ENCODE assay signal across 23 cellular contexts in the genomic region with DNA sequence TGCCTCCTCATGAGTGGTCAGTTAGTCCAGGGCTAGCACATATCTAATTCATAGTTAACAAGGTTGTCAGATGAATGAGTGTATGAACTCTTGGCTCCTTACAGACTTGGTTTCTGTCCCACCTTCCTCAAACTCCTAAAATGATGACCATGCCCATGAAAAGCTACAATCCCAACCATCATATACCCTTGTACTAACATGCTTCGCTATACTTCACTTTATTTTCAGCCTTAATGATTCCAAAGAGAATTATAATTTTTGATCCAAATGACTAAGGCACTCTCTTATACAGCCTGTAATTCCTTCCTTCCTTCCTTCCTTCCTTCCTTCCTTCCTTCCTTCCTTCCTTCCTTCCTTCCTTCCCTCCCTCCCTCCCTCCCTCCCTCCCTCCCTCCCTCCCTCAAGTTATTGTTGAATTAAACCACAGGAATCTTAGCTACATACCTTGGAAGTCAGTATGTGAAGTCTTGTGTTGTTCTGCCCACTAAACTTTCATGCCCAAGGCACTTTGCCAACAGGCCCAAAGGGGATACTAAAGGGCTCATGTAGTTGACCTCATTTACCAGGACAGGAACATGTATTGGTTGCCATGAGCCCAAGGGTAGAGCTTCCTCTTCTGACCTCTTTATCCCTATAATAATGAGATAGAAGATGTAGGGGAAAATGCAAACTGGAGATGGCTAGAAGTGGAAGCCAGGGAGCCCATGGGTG. TPM values are rescaled to one million over a fixed set of nuclear protein-coding genes. Genes with fewer than 3 reads are reported as not detected.
"Had no signal": no experiment of that assay in that cellular context is flagged by ENCODE, and none has a peak within 500 bp of the region (broad histone marks: within the 10 kb centered on the region; RNA-seq: fewer than 3 reads in every experiment).

No MANE protein-coding gene starts in this region.

- DNase-seq: KBM-7, MV-4-11, NCI-H1048, NCI-H1105, NCI-H1417, NCI-H1436 treated with DMSO at 0.1 percent for 48 hours, NCI-H1694, NCI-H1930, NCI-H2081, NCI-H2107, NCI-H2227 treated with DMSO at 0.1 percent for 48 hours, NCI-H524, NCI-H526 treated with DMSO at 0.1 percent for 48 hours, NCI-H748 treated with DMSO at 0.1 percent for 48 hours, Right ventricle myocardium superior, RPMI8226, SIG-M5, SK-N-SH had no signal

- H3K4me3 ChIP-seq: SJSA1 had no signal

- H3K4me2 ChIP-seq: SK-N-SH had no signal

- H3K4me1 ChIP-seq: SJSA1 had no signal

- H3K27ac ChIP-seq: SJSA1 had no signal

- H3K9ac ChIP-seq: SK-N-SH had no signal

- H3K27me3 ChIP-seq: SJSA1 had no signal

- H3K9me3 ChIP-seq: SJSA1, SK-N-SH had no signal

- H3K36me3 ChIP-seq: SJSA1 had no signal

- FAIRE-seq: RCC 7860 had no signal

RNA-seq across cellular contexts. Expression of gene CALCA, which starts 37.4 kb away (rescaled TPM):
- total RNA-seq: HT-29, LHCN-M2, MCF 10A, Right ventricle myocardium superior, SJSA1 had no signal
- polyA plus RNA-seq: SK-N-SH had no signal
